20 cellular contexts compared by ENCODE assay signal in genomic region chr4:128721896-128722295, GRCh38.
A peak's percentile ranks its signal among the peaks of the same experiment; 100 is the strongest.
DNase-seq lines count a peak whose midpoint lies in the region; ATAC-seq and TF ChIP-seq lines count a peak whose summit lies in the region.
"Had no signal": no experiment of that assay in that cellular context is flagged by ENCODE, and none has a peak within 500 bp of the region (broad histone marks: within the 10 kb centered on the region; RNA-seq: fewer than 3 reads in every experiment).

No MANE protein-coding gene starts in this region.

- H3K27ac ChIP-seq in SU-DHL-6 (ENCODE audit: low read depth, low read length) (no peak overlapping the region), neural progenitor cell (peak overlapping the region; percentile 34)
- H3K27ac ChIP-seq: 22Rv1 had no signal

- H3K9me3 ChIP-seq in SU-DHL-6 (ENCODE audit: insufficient read depth, low read length), result no peaks in the 10 kb centered on the region
- no peaks in the 10 kb centered on the region for H3K9me3 ChIP-seq in neural progenitor cell (ENCODE audit: low read depth)
- no peaks in the 10 kb centered on the region for H3K9me3 ChIP-seq in HAP-1

- H3F3A ChIP-seq in SU-DHL-6 (ENCODE audit: insufficient read depth) (no peaks in the 10 kb centered on the region), neural progenitor cell (ENCODE audit: low read depth) (peaks cover 18% of the 10 kb centered on the region)

- peaks cover 27% of the 10 kb centered on the region for H3K4me1 ChIP-seq in neural progenitor cell
- no peaks in the 10 kb centered on the region for H3K4me1 ChIP-seq in HAP-1

- CTCF ChIA-PET in MCF 10A (lab: Yijun Ruan, JAX), result interaction anchor here (0.6 kb wide), 1 partner anchor 48 kb away, joined by 3 read pairs; no protein-coding TSS in a partner anchor

- H3K27ac Mint-ChIP-seq in neural progenitor cell, result peak overlapping the region; percentile 58
- H3K27ac Mint-ChIP-seq in MCF 10A (ENCODE audit: low read depth, unreplicated experiment), result no peak overlapping the region
- H3K27ac Mint-ChIP-seq: CD14-positive monocyte had no signal

- peaks cover 23% of the 10 kb centered on the region for H3K4me1 Mint-ChIP-seq in neural progenitor cell
- H3K4me1 Mint-ChIP-seq in MCF 10A (ENCODE audit: insufficient read depth, unreplicated experiment), result no peaks in the 10 kb centered on the region
- H3K4me1 Mint-ChIP-seq: CD14-positive monocyte had no signal

- H3K4me3 Mint-ChIP-seq in neural progenitor cell (no peak overlapping the region), MCF 10A (ENCODE audit: unreplicated experiment) (no peak overlapping the region)
- H3K4me3 Mint-ChIP-seq: CD14-positive monocyte had no signal

- TF ChIP-seq CTCF in SU-DHL-6 (IDR thresholded peaks at IDR 0.05; ENCODE audit: insufficient read depth, low read length, poor library complexity, severe bottlenecking) (no peak), neural progenitor cell (IDR thresholded peaks at IDR 0.05) (no peak), MCF 10A (IDR thresholded peaks at IDR 0.05; ENCODE audit: unreplicated experiment) (no peak)

- POLR2A ChIA-PET in MCF 10A (lab: Yijun Ruan, JAX), result interaction anchor here (0.8 kb wide), 1 partner anchor 30 kb away, joined by 4 read pairs; no protein-coding TSS in a partner anchor

- H3K79me2 ChIP-seq in SU-DHL-6 (ENCODE audit: insufficient read depth, low read length) (no peaks in the 10 kb centered on the region), neural progenitor cell (ENCODE audit: low read depth) (no peaks in the 10 kb centered on the region)

- H2AFZ ChIP-seq in SU-DHL-6 (ENCODE audit: low read depth, low read length, severe bottlenecking) (peak overlapping the region; percentile 64), neural progenitor cell (replicated peaks) (peak overlapping the region; percentile 91)

- no peaks in the 10 kb centered on the region for H3K27me3 ChIP-seq in SU-DHL-6 (ENCODE audit: low read length)
- no peaks in the 10 kb centered on the region for H3K27me3 ChIP-seq in neural progenitor cell
- no peaks in the 10 kb centered on the region for H3K27me3 ChIP-seq in HAP-1 (ENCODE audit: low read depth)

- H3K36me3 Mint-ChIP-seq in neural progenitor cell (no peaks in the 10 kb centered on the region), MCF 10A (ENCODE audit: insufficient read depth, unreplicated experiment) (no peaks in the 10 kb centered on the region)
- H3K36me3 Mint-ChIP-seq: CD14-positive monocyte had no signal

- H3K4me3 ChIP-seq in SU-DHL-6 (ENCODE audit: insufficient read depth, low read length, poor library complexity, severe bottlenecking) (no peak overlapping the region), neural progenitor cell (no peak overlapping the region), HAP-1 (no peak overlapping the region)
- H3K4me3 ChIP-seq: K562 had no signal

- H3K9ac ChIP-seq in SU-DHL-6 (ENCODE audit: low read length), result no peak overlapping the region
- H3K9ac ChIP-seq in neural progenitor cell, result no peak overlapping the region

- intact Hi-C loops in MCF 10A (cut with micrococcal nuclease), result no loop called here

- H3K36me3 ChIP-seq in SU-DHL-6 (ENCODE audit: low read length), result no peaks in the 10 kb centered on the region
- H3K36me3 ChIP-seq in neural progenitor cell, result no peaks in the 10 kb centered on the region
- no peaks in the 10 kb centered on the region for H3K36me3 ChIP-seq in HAP-1 (replicated peaks)

- DNase-seq in ELF-1 (ENCODE audit: low read depth, low spot score) (peak; percentile 59), islet precursor cell (peak; percentile 75), neural progenitor cell (ENCODE audit: low spot score) (peak; percentile 37), COLO668 (lab: John Stamatoyannopoulos, UW; ENCODE audit: unreplicated experiment) (no peak), HAP-1 (ENCODE audit: low spot score in 2 of 2) (no peak), MCF 10A (ENCODE audit: unreplicated experiment) (no peak)
- DNase-seq: AML-193, DMS 273 treated with DMSO at 0.1 percent for 48 hours, GDM1, GOT3, NCI-H1694 treated with DMSO at 0.1 percent for 48 hours, NCI-H2107, NCI-H510A, NCI-H748 treated with DMSO at 0.1 percent for 48 hours, SHP77 had no signal

- no peak for ATAC-seq in HG02885 (IDR thresholded peaks at IDR 0.05; ENCODE audit: poor library complexity, unreplicated experiment)
- ATAC-seq: K562 had no signal

- H3K27me3 Mint-ChIP-seq in neural progenitor cell (ENCODE audit: insufficient read depth, low read depth) (peaks cover 3% of the 10 kb centered on the region), MCF 10A (ENCODE audit: insufficient read depth, unreplicated experiment) (no peaks in the 10 kb centered on the region)

- no TSS peak for BruUV-seq in MCF 10A (replicated peaks; lab: Mats Ljungman, UMichigan)

- no peak overlapping the region for H3K4me2 ChIP-seq in SU-DHL-6 (ENCODE audit: low read depth, low read length, poor library complexity, severe bottlenecking)
- peak overlapping the region; percentile 31 for H3K4me2 ChIP-seq in neural progenitor cell

- no peaks in the 10 kb centered on the region for H3K9me3 Mint-ChIP-seq in neural progenitor cell
- no peaks in the 10 kb centered on the region for H3K9me3 Mint-ChIP-seq in MCF 10A (ENCODE audit: unreplicated experiment)

- H4K20me1 ChIP-seq in SU-DHL-6 (ENCODE audit: low read depth, low read length) (no peaks in the 10 kb centered on the region), neural progenitor cell (ENCODE audit: low read depth) (no peaks in the 10 kb centered on the region)

- in situ Hi-C loops in HAP-1 (cut with MboI; ENCODE audit: low sequenced_read_pairs), result no loop called here

- H3K9me2 ChIP-seq in SU-DHL-6 (replicated peaks; ENCODE audit: insufficient read depth, low read length), result no peaks in the 10 kb centered on the region

Comparison
In these comparisons a context has a peak if more than half of its experiments do, and no peak if none do; other contexts are left out.
1. DNase-seq: peak in ELF-1 (single experiment), islet precursor cell (single experiment) and neural progenitor cell (single experiment); none in COLO668 (single experiment), HAP-1 (0 of 2) and MCF 10A (single experiment).